ENCODE assay signal across 8 cellular contexts in the genomic region with DNA sequence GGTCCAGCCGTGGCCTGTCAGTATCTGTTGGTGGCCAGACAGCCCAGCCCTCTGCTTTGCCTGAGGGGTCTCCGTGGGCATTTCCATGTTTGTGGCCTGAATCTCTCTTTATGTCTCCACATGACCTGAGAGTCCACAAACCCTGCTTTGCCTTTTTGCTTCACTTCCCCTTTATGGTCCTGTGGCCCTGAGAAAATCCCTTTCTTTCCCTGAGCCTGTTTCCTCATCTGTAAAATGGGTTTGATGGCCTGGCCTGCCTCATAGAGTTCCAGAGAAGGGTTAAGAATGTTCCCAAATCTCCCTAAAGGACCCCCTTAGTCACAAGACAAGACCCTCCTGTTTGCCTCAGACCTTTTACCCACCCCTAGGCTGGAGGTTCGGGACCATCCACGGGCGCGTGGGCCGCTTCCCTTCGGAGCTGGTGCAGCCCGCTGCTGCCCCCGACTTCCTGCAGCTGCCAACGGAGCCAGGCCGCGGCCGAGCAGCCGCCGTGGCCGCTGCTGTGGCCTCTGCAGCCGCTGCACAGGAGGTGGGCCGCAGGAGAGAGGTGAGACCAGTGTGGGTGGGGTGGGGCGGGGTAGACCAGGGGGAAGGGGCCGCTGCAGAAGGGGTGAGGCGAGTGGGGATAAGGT. TPM values are rescaled to one million over a fixed set of nuclear protein-coding genes. Genes with fewer than 3 reads are reported as not detected.
A peak's percentile ranks its signal among the peaks of the same experiment; 100 is the strongest.
DNase-seq lines count a peak whose midpoint lies in the region; ATAC-seq and TF ChIP-seq lines count a peak whose summit lies in the region.

No MANE protein-coding gene starts in this region.

- TF ChIP-seq CTCF in tibial artery (IDR thresholded peaks at IDR 0.05) (no peak), colonic mucosa (IDR thresholded peaks at IDR 0.05) (no peak)

- no peaks in the 10 kb centered on the region for H3K27me3 ChIP-seq in iPS-15b (ENCODE audit: control insufficient read depth, insufficient read depth, low read length)
- H3K27me3 ChIP-seq in tibial artery = no peaks in the 10 kb centered on the region
- H3K27me3 ChIP-seq in colonic mucosa = no peaks in the 10 kb centered on the region

- H3K36me3 ChIP-seq in iPS-15b (ENCODE audit: control insufficient read depth, insufficient read depth, low read length) (no peaks in the 10 kb centered on the region), tibial artery (no peaks in the 10 kb centered on the region), colonic mucosa (no peaks in the 10 kb centered on the region)

- H3K27ac ChIP-seq in tibial artery = peak overlapping the region; percentile 60 to 64
- H3K27ac ChIP-seq in colonic mucosa = no peak overlapping the region

- no peaks in the 10 kb centered on the region for H3K9me3 Mint-ChIP-seq in activated CD8-positive, alpha-beta memory T cell treated with anti-CD3 and anti-CD28 coated beads, Interleukin-2, amount 10 ng/mL, durations not matched to agents 7 days and 5 days (ENCODE audit: low read depth)

- no peak overlapping the region for H3K9ac ChIP-seq in iPS-15b (ENCODE audit: low read depth, low read length)
- H3K9ac ChIP-seq in colonic mucosa (ENCODE audit: low read depth in 2 of 2, low read length in 2 of 2) = peak overlapping the region in 1 of 2 donors; percentile 2

- peaks cover 7% of the 10 kb centered on the region for H3K4me1 Mint-ChIP-seq in activated CD8-positive, alpha-beta memory T cell treated with anti-CD3 and anti-CD28 coated beads, Interleukin-2, amount 10 ng/mL, durations not matched to agents 7 days and 5 days

- peak overlapping the region; percentile 72 for H3K4me3 Mint-ChIP-seq in activated CD8-positive, alpha-beta memory T cell treated with anti-CD3 and anti-CD28 coated beads, Interleukin-2, amount 10 ng/mL, durations not matched to agents 7 days and 5 days

- H3K9me3 ChIP-seq in iPS-15b (ENCODE audit: control insufficient read depth, insufficient read depth, low read length) = no peaks in the 10 kb centered on the region
- no peaks in the 10 kb centered on the region for H3K9me3 ChIP-seq in tibial artery
- H3K9me3 ChIP-seq in colonic mucosa = no peaks in the 10 kb centered on the region

- no peak for ATAC-seq in activated CD8-positive, alpha-beta memory T cell treated with anti-CD3 and anti-CD28 coated beads, Interleukin-2, amount 10 ng/mL, durations not matched to agents 7 days and 5 days
- ATAC-seq in HG02981 (IDR thresholded peaks at IDR 0.05; ENCODE audit: unreplicated experiment) (no peak), GM21786 (IDR thresholded peaks at IDR 0.05; ENCODE audit: unreplicated experiment) (no peak)

- no peaks in the 10 kb centered on the region for H3K27me3 Mint-ChIP-seq in activated CD8-positive, alpha-beta memory T cell treated with anti-CD3 and anti-CD28 coated beads, Interleukin-2, amount 10 ng/mL, durations not matched to agents 7 days and 5 days

- intact Hi-C loops in tibial artery (cut with DNase I; ENCODE audit: low total_unique reads) = no loop called here
- intact Hi-C loops in colonic mucosa (cut with DNase I) = no loop called here

- no peak for DNase-seq in activated CD8-positive, alpha-beta memory T cell treated with anti-CD3 and anti-CD28 coated beads, Interleukin-2, amount 10 ng/mL, durations not matched to agents 7 days and 5 days
- no peak for DNase-seq in activated CD8-positive, alpha-beta memory T cell treated with anti-CD3 and anti-CD28 coated beads, Interleukin-2, amount 50 U/mL, for 4 hours
- peak; percentile 46 for DNase-seq in RPMI8226
- DNase-seq in tibial artery = no peak
- no peak for DNase-seq in colonic mucosa

- peak overlapping the region; percentile 76 for H3K27ac Mint-ChIP-seq in activated CD8-positive, alpha-beta memory T cell treated with anti-CD3 and anti-CD28 coated beads, Interleukin-2, amount 10 ng/mL, durations not matched to agents 7 days and 5 days

- H3K4me1 ChIP-seq in iPS-15b (ENCODE audit: control insufficient read depth, insufficient read depth, low read length) (no peaks in the 10 kb centered on the region), tibial artery (peaks cover 0 to 24% (median 18%) of the 10 kb centered on the region in 4 donors), colonic mucosa (no peaks in the 10 kb centered on the region)

- peak overlapping the region; percentile 11 for H3K4me3 ChIP-seq in iPS-15b (ENCODE audit: low read depth, low read length)
- peak overlapping the region in 1 of 2 donors; percentile 51 for H3K4me3 ChIP-seq in tibial artery
- H3K4me3 ChIP-seq in colonic mucosa = no peak overlapping the region

- H3K36me3 Mint-ChIP-seq in activated CD8-positive, alpha-beta memory T cell treated with anti-CD3 and anti-CD28 coated beads, Interleukin-2, amount 10 ng/mL, durations not matched to agents 7 days and 5 days = no peaks in the 10 kb centered on the region

- CTCF ChIA-PET in activated CD8-positive, alpha-beta memory T cell treated with anti-CD3 and anti-CD28 coated beads, Interleukin-2, amount 10 ng/mL, durations not matched to agents 7 days and 5 days (lab: Charles Lee) = interaction anchor here (1.0 to 1.4 kb wide), 4 partner anchors 15 to 59 kb away, joined by 3 to 5 read pairs (median 4); no protein-coding TSS in a partner anchor

RNA-seq across cellular contexts. Expression of a gene that starts 26.2 kb away (rescaled TPM):
- total RNA-seq in activated CD8-positive, alpha-beta memory T cell treated with anti-CD3 and anti-CD28 coated beads, Interleukin-2, amount 10 ng/mL, durations not matched to agents 7 days and 5 days = 100 to 1,000 TPM; 111 to 126 TPM
- 100 to 1,000 TPM in 1 of 2 donors, 10 to 100 TPM in 1; 94.8 to 130 TPM for total RNA-seq in colonic mucosa

RNA-seq across cellular contexts. Expression of a gene that starts 48.9 kb away (rescaled TPM):
- total RNA-seq in activated CD8-positive, alpha-beta memory T cell treated with anti-CD3 and anti-CD28 coated beads, Interleukin-2, amount 10 ng/mL, durations not matched to agents 7 days and 5 days = 1 to 10 TPM in 1 of 2 experiments, under 1 TPM in 1; 0.82 to 1.2 TPM
- total RNA-seq in colonic mucosa = 1 to 10 TPM; 1.1 to 1.4 TPM
